1 cellular context compared by ENCODE assay signal in genomic region chr3:161266731-161267150, GRCh38.
TF ChIP-seq lines count a peak whose summit lies in the region.

No MANE protein-coding gene starts in this region.

TF ChIP-seq in HepG2, 621 proteins besides CTCF, POLR2A, EP300 and RAD21 (continued from another document):
- TF ChIP-seq ZBTB46 (CRISPR knock-in tag; IDR thresholded peaks at IDR 0.05; ENCODE audit: borderline replicate concordance) (no peak), DPF2 (CRISPR knock-in tag; IDR thresholded peaks at IDR 0.05; ENCODE audit: borderline replicate concordance, low read depth) (no peak), HES4 (CRISPR knock-in tag; IDR thresholded peaks at IDR 0.05; ENCODE audit: borderline replicate concordance) (no peak), SPEN (CRISPR knock-in tag; IDR thresholded peaks at IDR 0.05; ENCODE audit: low read depth) (no peak), AHDC1 (CRISPR knock-in tag; IDR thresholded peaks at IDR 0.05; ENCODE audit: borderline replicate concordance) (peak; percentile 34; the same call in 1 of the 2 replicates), GATAD2A (CRISPR knock-in tag; IDR thresholded peaks at IDR 0.05) (peak; percentile 78), ATF7 (IDR thresholded peaks at IDR 0.05) (peak; percentile 36; the same call in 1 of the 2 replicates), ATF7 (CRISPR knock-in tag; IDR thresholded peaks at IDR 0.05) (no peak), FOXK1 (CRISPR knock-in tag; IDR thresholded peaks at IDR 0.05; ENCODE audit: borderline replicate concordance, low read depth) (peak; percentile 54; the same call in 1 of the 2 replicates), ZSCAN9 (CRISPR knock-in tag; IDR thresholded peaks at IDR 0.05; ENCODE audit: borderline replicate concordance) (no peak), SMAD1 (CRISPR knock-in tag; IDR thresholded peaks at IDR 0.05; ENCODE audit: borderline replicate concordance, low read depth) (no peak), ZNF510 (CRISPR knock-in tag; IDR thresholded peaks at IDR 0.05; ENCODE audit: low read depth) (no peak), ATF4 (CRISPR knock-in tag; IDR thresholded peaks at IDR 0.05) (peak in 1 of 2 experiments; percentile 87; a peak in 2 of 4 replicates), ZNF678 (CRISPR knock-in tag; IDR thresholded peaks at IDR 0.05) (no peak), FOXM1 (CRISPR knock-in tag; IDR thresholded peaks at IDR 0.05) (no peak), ZXDC (CRISPR knock-in tag; IDR thresholded peaks at IDR 0.05) (no peak), ZNF780A (CRISPR knock-in tag; IDR thresholded peaks at IDR 0.05) (no peak), FOXA3 (CRISPR knock-in tag; IDR thresholded peaks at IDR 0.05) (peak; percentile 90), CEBPG (CRISPR knock-in tag; IDR thresholded peaks at IDR 0.05) (peak; percentile 61)
TF ChIP-seq in HepG2: peak in this region for 19.
